ENCODE assay signal across 28 cellular contexts in genomic region chr5:21594566-21594965, GRCh38.
"Had no signal": no experiment of that assay in that cellular context is flagged by ENCODE, and none has a peak within 500 bp of the region (broad histone marks: within the 10 kb centered on the region; RNA-seq: fewer than 3 reads in every experiment).

No MANE protein-coding gene starts in this region.

- H3K4me1 ChIP-seq: ascending aorta had no signal

- H3K27ac Mint-ChIP-seq: activated CD4-positive, alpha-beta memory T cell treated with anti-CD3 and anti-CD28 coated beads for 36 hours; activated CD4-positive, alpha-beta T cell treated with anti-CD3 and anti-CD28 coated beads for 36 hours; activated CD4-positive, alpha-beta T cell treated with anti-CD3 and anti-CD28 coated beads, Interleukin-2, amount 10 ng/mL, durations not matched to agents 24 days and 14 days; activated naive CD4-positive, alpha-beta T cell treated with anti-CD3 and anti-CD28 coated beads, Interleukin-2, amount 10 ng/mL, durations not matched to agents 7 days and 5 days; activated naive CD4-positive, alpha-beta T cell treated with anti-CD3 and anti-CD28 coated beads, Interleukin-2, amount 50 U/mL, for 72 hours; activated naive CD8-positive, alpha-beta T cell treated with anti-CD3 and anti-CD28 coated beads, Interleukin-2, amount 10 ng/mL, durations not matched to agents 7 days and 5 days; activated T-cell treated with anti-CD3 and anti-CD28 coated beads, Interleukin-2, amount 50 U/mL, for 24 hours; activated T-cell treated with anti-CD3 and anti-CD28 coated beads, Interleukin-2, amount 50 U/mL, for 72 hours; dendritic cell treated with granulocyte-macrophage colony-stimulating factor and Interleukin-4, amounts not matched to agents 40 ng/mL and 50 ng/mL, for 4 days; endodermal cell; T-helper 1 cell treated with Interleukin-12 subunit alpha and Interleukin-12 subunit beta and Interleukin-4 antibody, amounts not matched to agents 30 μg/mL and 1 μg/mL, for 36 hours had no signal

- H3K4me3 ChIP-seq: ascending aorta, coronary artery, dorsolateral prefrontal cortex had no signal

- H3K27ac ChIP-seq: ascending aorta, coronary artery, dorsolateral prefrontal cortex, WERI-Rb-1 had no signal

- H3K36me3 ChIP-seq: ascending aorta, WERI-Rb-1 had no signal

- H3K27me3 Mint-ChIP-seq: activated CD4-positive, alpha-beta memory T cell treated with anti-CD3 and anti-CD28 coated beads for 36 hours; activated CD4-positive, alpha-beta T cell treated with anti-CD3 and anti-CD28 coated beads for 36 hours; activated CD4-positive, alpha-beta T cell treated with anti-CD3 and anti-CD28 coated beads, Interleukin-2, amount 10 ng/mL, durations not matched to agents 24 days and 14 days; activated naive CD4-positive, alpha-beta T cell treated with anti-CD3 and anti-CD28 coated beads, Interleukin-2, amount 10 ng/mL, durations not matched to agents 7 days and 5 days; activated naive CD8-positive, alpha-beta T cell treated with anti-CD3 and anti-CD28 coated beads, Interleukin-2, amount 10 ng/mL, durations not matched to agents 7 days and 5 days; activated T-cell treated with anti-CD3 and anti-CD28 coated beads, Interleukin-2, amount 50 U/mL, for 24 hours; brain; central memory CD8-positive, alpha-beta T cell; dendritic cell treated with granulocyte-macrophage colony-stimulating factor and Interleukin-4, amounts not matched to agents 40 ng/mL and 50 ng/mL, for 4 days had no signal

- H3K36me3 Mint-ChIP-seq: activated naive CD4-positive, alpha-beta T cell treated with anti-CD3 and anti-CD28 coated beads, Interleukin-2, amount 10 ng/mL, durations not matched to agents 7 days and 5 days; activated naive CD8-positive, alpha-beta T cell treated with anti-CD3 and anti-CD28 coated beads, Interleukin-2, amount 10 ng/mL, durations not matched to agents 7 days and 5 days; brain had no signal

- H3K4me1 Mint-ChIP-seq: activated CD4-positive, alpha-beta T cell treated with anti-CD3 and anti-CD28 coated beads for 36 hours; activated CD4-positive, alpha-beta T cell treated with anti-CD3 and anti-CD28 coated beads, Interleukin-2, amount 10 ng/mL, durations not matched to agents 24 days and 14 days; activated naive CD4-positive, alpha-beta T cell treated with anti-CD3 and anti-CD28 coated beads, Interleukin-2, amount 10 ng/mL, durations not matched to agents 7 days and 5 days; activated naive CD8-positive, alpha-beta T cell treated with anti-CD3 and anti-CD28 coated beads, Interleukin-2, amount 10 ng/mL, durations not matched to agents 7 days and 5 days; brain; central memory CD8-positive, alpha-beta T cell; endodermal cell had no signal

- ATAC-seq: activated CD4-positive, alpha-beta T cell treated with anti-CD3 and anti-CD28 coated beads for 36 hours; activated naive CD4-positive, alpha-beta T cell treated with anti-CD3 and anti-CD28 coated beads, Interleukin-2, amount 50 U/mL, for 72 hours; activated T-cell treated with anti-CD3 and anti-CD28 coated beads, Interleukin-2, amount 50 U/mL, for 72 hours; esophagus mucosa had no signal

- H3K27me3 ChIP-seq: ascending aorta, dorsolateral prefrontal cortex had no signal

- H3K4me3 Mint-ChIP-seq: activated CD4-positive, alpha-beta memory T cell treated with anti-CD3 and anti-CD28 coated beads for 36 hours; activated CD4-positive, alpha-beta T cell treated with anti-CD3 and anti-CD28 coated beads for 36 hours; activated CD4-positive, alpha-beta T cell treated with anti-CD3 and anti-CD28 coated beads, Interleukin-2, amount 10 ng/mL, durations not matched to agents 24 days and 14 days; activated naive CD4-positive, alpha-beta T cell treated with anti-CD3 and anti-CD28 coated beads, Interleukin-2, amount 10 ng/mL, durations not matched to agents 7 days and 5 days; activated naive CD8-positive, alpha-beta T cell treated with anti-CD3 and anti-CD28 coated beads, Interleukin-2, amount 10 ng/mL, durations not matched to agents 7 days and 5 days; activated T-cell treated with anti-CD3 and anti-CD28 coated beads, Interleukin-2, amount 50 U/mL, for 24 hours; activated T-cell treated with anti-CD3 and anti-CD28 coated beads, Interleukin-2, amount 50 U/mL, for 72 hours; brain; central memory CD8-positive, alpha-beta T cell; dendritic cell treated with granulocyte-macrophage colony-stimulating factor and Interleukin-4, amounts not matched to agents 40 ng/mL and 50 ng/mL, for 4 days; endodermal cell; T-helper 1 cell treated with Interleukin-12 subunit alpha and Interleukin-12 subunit beta and Interleukin-4 antibody, amounts not matched to agents 30 μg/mL and 1 μg/mL, for 36 hours had no signal

- DNase-seq: activated CD4-positive, alpha-beta memory T cell treated with anti-CD3 and anti-CD28 coated beads for 36 hours; activated CD4-positive, alpha-beta T cell treated with anti-CD3 and anti-CD28 coated beads for 36 hours; activated CD4-positive, alpha-beta T cell treated with anti-CD3 and anti-CD28 coated beads, Interleukin-2, amount 10 ng/mL, durations not matched to agents 24 days and 14 days; activated CD4-positive, CD25-positive, alpha-beta regulatory T cell; activated CD4-positive, CD25-positive, alpha-beta regulatory T cell treated with anti-CD3 and anti-CD28 coated beads, Interleukin-2, amount 50 U/mL, for 72 hours; activated CD8-positive, alpha-beta memory T cell treated with anti-CD3 and anti-CD28 coated beads, Interleukin-2, amount 50 U/mL, for 48 hours; activated gamma-delta T cell; activated naive CD4-positive, alpha-beta T cell; activated naive CD4-positive, alpha-beta T cell treated with anti-CD3 and anti-CD28 coated beads, Interleukin-2, amount 10 ng/mL, durations not matched to agents 7 days and 5 days; activated naive CD8-positive, alpha-beta T cell treated with anti-CD3 and anti-CD28 coated beads, Interleukin-2, amount 10 ng/mL, durations not matched to agents 7 days and 5 days; activated T-cell treated with anti-CD3 and anti-CD28 coated beads for 4 hours; activated T-cell treated with anti-CD3 and anti-CD28 coated beads, Interleukin-2, amount 50 U/mL, for 24 hours; activated T-cell treated with anti-CD3 and anti-CD28 coated beads, Interleukin-2, amount 50 U/mL, for 72 hours; dorsolateral prefrontal cortex; effector memory CD4-positive, alpha-beta T cell; endodermal cell; foreskin fibroblast; head of caudate nucleus; T1000; WERI-Rb-1 had no signal
